Comparison of ENCODE assay signal across 21 cellular contexts in genomic region chr7:30969604-30969970, GRCh38. TPM values are rescaled to one million over a fixed set of nuclear protein-coding genes. Genes with fewer than 3 reads are reported as not detected.
"Had no signal": no experiment of that assay in that cellular context is flagged by ENCODE, and none has a peak within 500 bp of the region (broad histone marks: within the 10 kb centered on the region; RNA-seq: fewer than 3 reads in every experiment).

No MANE protein-coding gene starts in this region.

- H3K9me3 ChIP-seq: mucosa of descending colon, ovary, right lobe of liver, spleen, stomach, thoracic aorta, transverse colon had no signal

- H3K4me3 ChIP-seq: hepatocyte, mucosa of descending colon, ovary, right lobe of liver, spleen, stomach, thoracic aorta, transverse colon had no signal

- H3K27me3 ChIP-seq: ovary, right lobe of liver, transverse colon had no signal

- H3K27ac ChIP-seq: foreskin keratinocyte, hepatocyte, ovary, right lobe of liver, spleen, stomach, thoracic aorta, transverse colon had no signal

- DNase-seq: foreskin keratinocyte; kidney; naive thymus-derived CD8-positive, alpha-beta T cell; ovary; right lobe of liver; spleen; stimulated activated CD4-positive, alpha-beta T cell treated with anti-CD3 and anti-CD28 coated beads, Interleukin-15, amount 100 ng/mL, for 24 hours; stimulated activated CD4-positive, alpha-beta T cell treated with anti-CD3 and anti-CD28 coated beads, Interleukin-1b, Interleukin-23, amount 100 ng/mL, for 48 hours; stimulated activated naive CD4-positive, alpha-beta T cell; stomach; substantia nigra; transverse colon had no signal

- H2AFZ ChIP-seq: hepatocyte had no signal

- H3K4me1 ChIP-seq: foreskin keratinocyte, right lobe of liver, spleen had no signal

- H3K4me2 ChIP-seq: hepatocyte had no signal

- H3K36me3 ChIP-seq: ovary, right lobe of liver, spleen, stomach, thoracic aorta, transverse colon had no signal

- ATAC-seq: foreskin keratinocyte; naive thymus-derived CD8-positive, alpha-beta T cell had no signal

RNA-seq across cellular contexts. Expression of gene GHRHR, which starts 5.8 kb away (rescaled TPM):
- total RNA-seq: epithelial cell of proximal tubule; foreskin keratinocyte; kidney; mucosa of descending colon; naive thymus-derived CD8-positive, alpha-beta T cell; ovary; progenitor cell of endocrine pancreas; renal cortical epithelial cell; skeletal muscle tissue; spleen; stomach; thoracic aorta; transverse colon; ureter had no signal
- polyA plus RNA-seq: foreskin keratinocyte; hepatocyte; naive thymus-derived CD8-positive, alpha-beta T cell; neural cell; ovary; spleen had no signal

RNA-seq across cellular contexts. Expression of gene AQP1, which starts 57.9 kb away (rescaled TPM):
- total RNA-seq: foreskin keratinocyte had no signal
- polyA plus RNA-seq: naive thymus-derived CD8-positive, alpha-beta T cell had no signal
